In genomic region chr5:1012900-1013237, GRCh38 we compare ENCODE assay signal across 1 cellular context.
TF ChIP-seq lines count a peak whose summit lies in the region.

No MANE protein-coding gene starts in this region.

TF ChIP-seq in HepG2, 621 proteins besides CTCF, POLR2A, EP300 and RAD21 (continued from another document):
- no peak for TF ChIP-seq ZBTB46 (CRISPR knock-in tag; IDR thresholded peaks at IDR 0.05; ENCODE audit: borderline replicate concordance)
